Comparison of ENCODE assay signal across 11 cellular contexts in genomic region chr19:49534632-49535385, GRCh38. TPM values are rescaled to one million over a fixed set of nuclear protein-coding genes. Genes with fewer than 3 reads are reported as not detected.
DNase-seq lines count a peak whose midpoint lies in the region; ATAC-seq, FAIRE-seq and TF ChIP-seq lines count a peak whose summit lies in the region.
"Had no signal": no experiment of that assay in that cellular context is flagged by ENCODE, and none has a peak within 500 bp of the region (broad histone marks: within the 10 kb centered on the region; RNA-seq: fewer than 3 reads in every experiment).

No MANE protein-coding gene starts in this region.

- no peaks in the 10 kb centered on the region for H3K9me2 ChIP-seq in SK-N-SH
- no peaks in the 10 kb centered on the region for H3K9me2 ChIP-seq in PC-3 (replicated peaks; ENCODE audit: low read length)

- H3K27ac ChIP-seq in SK-N-SH (ENCODE audit: low read depth in 2 of 2, low read length in 1 of 2) (no peak overlapping the region), PC-3 (ENCODE audit: low read length) (no peak overlapping the region), H1 (ENCODE audit: low read depth, low read length) (no peak overlapping the region), skin epidermis (peak overlapping the region in 2 of 21 experiments; percentile 22 to 25)
- H3K27ac ChIP-seq: pancreas, SJCRH30 had no signal

- ATAC-seq in SK-N-SH treated with all-trans-retinoic acid at 6 μM for 48 hours (no peak), PC-3 (no peak)

- no peak for DNase-seq in SK-N-SH
- DNase-seq in PC-3: no peak
- no peak for DNase-seq in H1 (ENCODE audit: low read depth in 1 of 2, low spot score in 2 of 2)
- no peak for DNase-seq in Ammon's horn (ENCODE audit: low spot score)
- DNase-seq in NCI-H446 (lab: John Stamatoyannopoulos, UW): no peak
- DNase-seq in HTR-8/SVneo (ENCODE audit: insufficient read length, low spot score): no peak
- DNase-seq: 8988T, SJCRH30 had no signal

- H2BK20ac ChIP-seq in H1 (ENCODE audit: low read length): no peak overlapping the region

- TF ChIP-seq EP300 in SK-N-SH (IDR thresholded peaks at IDR 0.05; ENCODE audit: borderline replicate concordance in 1 of 2, low read depth in 1 of 2, low read length in 1 of 2): no peak
- no peak for TF ChIP-seq EP300 in H1 (IDR thresholded peaks at IDR 0.05; ENCODE audit: borderline replicate concordance in 1 of 2, low read depth in 2 of 2, low read length in 2 of 2)

- H3K4me3 ChIP-seq in SK-N-SH (ENCODE audit: low read depth in 2 of 2, low read length in 1 of 2) (peak overlapping the region in 1 of 2 experiments; percentile 71; a peak in 2 of 4 replicates), PC-3 (ENCODE audit: low read length) (peak overlapping the region; percentile 84), H1 (ENCODE audit: extremely low read depth in 1 of 4, insufficient read depth in 2 of 4, low read depth in 3 of 4, low read length in 4 of 4) (peak overlapping the region in 3 of 4 experiments; percentile 69 to 81 (median 75); a peak in 4 of 8 replicates), skin epidermis (peak overlapping the region in 4 of 7 experiments; percentile 30 to 49 (median 33))
- H3K4me3 ChIP-seq: SJCRH30 had no signal

- no peak overlapping the region for H2AK5ac ChIP-seq in H1 (ENCODE audit: low read depth, low read length)

- BruUV-seq in PC-3 (replicated peaks; lab: Mats Ljungman, UMichigan): no TSS peak

- peaks cover 0 to 3% of the 10 kb centered on the region in 2 experiments; a peak in 1 of 4 replicates for H3K4me1 ChIP-seq in SK-N-SH (ENCODE audit: control insufficient read depth in 1 of 2, insufficient read depth in 2 of 2, low read depth in 1 of 2, low read length in 1 of 2)
- H3K4me1 ChIP-seq in PC-3 (ENCODE audit: insufficient read depth, low read length): peaks cover 11% of the 10 kb centered on the region; the same call in 1 of the 2 replicates
- peaks cover 0 to 9% (median 1%) of the 10 kb centered on the region in 4 experiments; a peak in 5 of 7 replicates for H3K4me1 ChIP-seq in H1 (replicated peaks in 1 of 4; ENCODE audit: control insufficient read depth in 3 of 4, insufficient read depth in 4 of 4, low read length in 3 of 4)
- H3K4me1 ChIP-seq: pancreas, SJCRH30 had no signal

- no peak overlapping the region for H2BK120ac ChIP-seq in H1 (replicated peaks; ENCODE audit: low read depth, low read length)

- H2BK12ac ChIP-seq in H1 (ENCODE audit: low read depth, low read length): no peak overlapping the region

- peaks cover 7% of the 10 kb centered on the region for H3F3A ChIP-seq in SK-N-SH (replicated peaks; ENCODE audit: insufficient read depth)
- no peaks in the 10 kb centered on the region for H3F3A ChIP-seq in PC-3 (ENCODE audit: low read length, unreplicated experiment)

- no peak overlapping the region for H4K8ac ChIP-seq in H1 (ENCODE audit: extremely low read depth, insufficient read depth, low read length)

- no peak overlapping the region for H3K4ac ChIP-seq in H1 (replicated peaks; ENCODE audit: insufficient read length, low read depth, low read length)

- TF ChIP-seq POLR2A in H1 (IDR thresholded peaks at IDR 0.05; ENCODE audit: control extremely low read depth in 1 of 2, low read depth in 2 of 2, low read length in 2 of 2): no peak

- H2AFZ ChIP-seq in SK-N-SH (ENCODE audit: low read depth) (peak overlapping the region; percentile 76; the same call in 1 of the 2 replicates), PC-3 (ENCODE audit: low read length) (peak overlapping the region; percentile 98), H1 (ENCODE audit: low read length) (no peak overlapping the region)

- POLR2A ChIA-PET in SK-N-SH (lab: Yijun Ruan, JAX) (interaction anchor here (1.0 kb wide), 1 partner anchor 81 kb away, joined by 3 read pairs; the partner anchor contains the start of gene ALDH16A1), PC-3 (lab: Charles Lee; ENCODE audit: unreplicated experiment) (no interaction called here), H1 (lab: Charles Lee; ENCODE audit: partially characterized antibody) (interaction anchor here (0.9 to 2.9 kb wide), 13 partner anchors 9 to 46 kb away, joined by 3 to 17 read pairs (median 7); partner anchors contain the start of genes NOSIP, PRRG2, RPL13A and RPS11)

- no peaks in the 10 kb centered on the region for H3K79me1 ChIP-seq in H1 (ENCODE audit: low read depth, low read length)

- CTCF ChIA-PET in SK-N-SH (lab: Yijun Ruan, JAX) (interaction anchor here (0.8 to 6.3 kb wide), 13 partner anchors 9 to 146 kb away, joined by 3 to 55 read pairs (median 4); no protein-coding TSS in a partner anchor), PC-3 (lab: Charles Lee) (interaction anchor here (0.5 to 1.2 kb wide), 6 partner anchors 11 to 601 kb away, joined by 3 to 13 read pairs (median 4); no protein-coding TSS in a partner anchor), H1 (lab: Charles Lee; ENCODE audit: partially characterized antibody) (interaction anchor here (0.8 to 6.6 kb wide), 13 partner anchors 9 to 149 kb away, joined by 3 to 54 read pairs (median 5); partner anchors contain the start of gene PRRG2)

- H3K36me3 ChIP-seq in SK-N-SH (replicated peaks in 1 of 2; ENCODE audit: control insufficient read depth in 1 of 2, insufficient read depth in 2 of 2, low read length in 1 of 2) (no peaks in the 10 kb centered on the region), PC-3 (ENCODE audit: low read depth, low read length) (no peaks in the 10 kb centered on the region), H1 (ENCODE audit: control insufficient read depth in 2 of 4, insufficient read depth in 4 of 4, low read length in 3 of 4) (no peaks in the 10 kb centered on the region; a peak in 1 of 8 replicates)
- H3K36me3 ChIP-seq: pancreas had no signal

- WGBS in SK-N-SH (ENCODE audit: low lambda C conversion rate): 84% methylated on average over 8 of the region's 8 CpGs
- 83% methylated on average over 4 of the region's 8 CpGs; no CpG with 5 or more reads in 1 of the 2 experiments for WGBS in H1 (ENCODE audit: extremely low coverage in 1 of 2, insufficient coverage in 1 of 2, insufficient read length in 1 of 2, insufficient replicate concordance in 2 of 2, low coverage in 1 of 2, low lambda C conversion rate in 2 of 2, missing lambda C conversion rate in 1 of 2), 2 experiments

- no peak overlapping the region for H3K14ac ChIP-seq in H1 (ENCODE audit: insufficient read length)

- peak overlapping the region; percentile 92 for H3K4me2 ChIP-seq in SK-N-SH
- peak overlapping the region; percentile 98 for H3K4me2 ChIP-seq in PC-3 (ENCODE audit: low read length)
- H3K4me2 ChIP-seq in H1 (ENCODE audit: insufficient read depth in 1 of 2, low read depth in 2 of 2, low read length in 2 of 2): peak overlapping the region; percentile 63 to 99; a peak in 3 of 4 replicates

- H3K27me3 ChIP-seq in SK-N-SH (ENCODE audit: insufficient read depth) (no peaks in the 10 kb centered on the region), PC-3 (ENCODE audit: low read length) (no peaks in the 10 kb centered on the region), H1 (replicated peaks in 1 of 4; ENCODE audit: control insufficient read depth in 3 of 4, extremely low read depth in 1 of 4, insufficient read depth in 3 of 4, low read length in 3 of 4) (no peaks in the 10 kb centered on the region; a peak in 1 of 7 replicates)
- H3K27me3 ChIP-seq: pancreas, SJCRH30 had no signal

- H3K9me3 ChIP-seq in SK-N-SH (no peaks in the 10 kb centered on the region), PC-3 (ENCODE audit: low read length) (no peaks in the 10 kb centered on the region), H1 (ENCODE audit: insufficient read depth in 2 of 2, low read depth in 1 of 2, low read length in 1 of 2) (no peaks in the 10 kb centered on the region)
- H3K9me3 ChIP-seq: pancreas, SJCRH30 had no signal

- TF ChIP-seq RAD21 in SK-N-SH (IDR thresholded peaks at IDR 0.05; ENCODE audit: low read length) (no peak), H1 (IDR thresholded peaks at IDR 0.05 in 1 of 2, conservative IDR thresholded peaks at IDR 0.05 in 1 of 2; ENCODE audit: low read depth in 2 of 2, low read length in 2 of 2) (no peak)

- H4K20me1 ChIP-seq in SK-N-SH (ENCODE audit: insufficient read depth) (no peaks in the 10 kb centered on the region), PC-3 (ENCODE audit: low read length) (no peaks in the 10 kb centered on the region), H1 (replicated peaks in 1 of 2; ENCODE audit: control insufficient read depth in 1 of 2, insufficient read depth in 2 of 2, low read length in 2 of 2) (peaks cover 0 to 10% of the 10 kb centered on the region in 2 experiments)

- no peak overlapping the region for H2BK15ac ChIP-seq in H1 (ENCODE audit: low read length)

- H3K56ac ChIP-seq in H1 (replicated peaks; ENCODE audit: insufficient read length, low read depth, low read length): no peak overlapping the region

- intact Hi-C loops in PC-3 (cut with micrococcal nuclease): no loop called here

- H3K9ac ChIP-seq in SK-N-SH (no peak overlapping the region), PC-3 (ENCODE audit: low read length) (no peak overlapping the region), H1 (replicated peaks in 1 of 4; ENCODE audit: extremely low read depth in 1 of 4, low read depth in 3 of 4, low read length in 3 of 4) (no peak overlapping the region)

- TF ChIP-seq CTCF in SK-N-SH (IDR thresholded peaks at IDR 0.05): no peak
- no peak for TF ChIP-seq CTCF in PC-3 (conservative IDR thresholded peaks at IDR 0.05; ENCODE audit: low read depth, low read length)
- TF ChIP-seq CTCF in H1 (IDR thresholded peaks at IDR 0.05; ENCODE audit: control extremely low read depth in 1 of 3, insufficient read depth in 1 of 3, low read depth in 1 of 3, low read length in 3 of 3): no peak

- no peak for FAIRE-seq in H1 (lab: Jason Lieb, UNC)
- no peak for FAIRE-seq in HTR-8/SVneo (lab: Jason Lieb, UNC)
- FAIRE-seq: pancreas had no signal

- H3K79me2 ChIP-seq in SK-N-SH (ENCODE audit: insufficient read depth) (no peaks in the 10 kb centered on the region), PC-3 (ENCODE audit: low read length) (no peaks in the 10 kb centered on the region), H1 (ENCODE audit: control insufficient read depth in 1 of 2, insufficient read depth in 2 of 2, low read length in 2 of 2) (no peaks in the 10 kb centered on the region)

- H4K5ac ChIP-seq in H1 (ENCODE audit: insufficient read length, low read depth, low read length): no peak overlapping the region

- H3K23ac ChIP-seq in H1 (ENCODE audit: insufficient read length): no peak overlapping the region

- H2BK5ac ChIP-seq in H1 (ENCODE audit: low read depth, low read length): no peak overlapping the region

- H3K23me2 ChIP-seq in H1 (ENCODE audit: low read depth, low read length): peaks cover 8% of the 10 kb centered on the region; the same call in 1 of the 2 replicates

- no peak overlapping the region for H4K91ac ChIP-seq in H1 (replicated peaks; ENCODE audit: insufficient read length, low read length)

- H3K18ac ChIP-seq in H1 (ENCODE audit: extremely low read depth, low read length): no peak overlapping the region

RNA-seq across cellular contexts. Expression of gene RCN3, which starts 7.0 kb away (rescaled TPM):
- polyA plus RNA-seq in SK-N-SH (2012; rRNA removed): 1.4 and 1.8 TPM in 2 replicates
- polyA plus RNA-seq in SK-N-SH (2012; cell fraction: cytosol; rRNA removed): 0.48 and 0.67 TPM in 2 replicates
- polyA plus RNA-seq in SK-N-SH (2012; cell fraction: nucleus; rRNA removed): 11.6 and 13.9 TPM in 2 replicates
- 33.7 and 70.4 TPM in 2 replicates for total RNA-seq in PC-3 (2014; rRNA removed)
- total RNA-seq in H1 (2021; fragmentation: NEBNext Ultra II Directional; extraction: Animal tissue kit (Norgen Biotek cat#: 25700)): 18.9 and 19.5 TPM in 2 replicates
- polyA plus RNA-seq in H1 (2011; rRNA removed): 5.8 and 9.4 TPM in 2 replicates
- polyA plus RNA-seq in H1 (2011; cell fraction: cytosol; rRNA removed): 4.5 TPM
- 12.0 TPM for polyA plus RNA-seq in H1 (2011; cell fraction: nucleus; rRNA removed)
- polyA plus RNA-seq in H1 (2012, experiment 1 of 2): 7.5 to 13.8 TPM (median 11.7 TPM) in 4 replicates
- 13.0 TPM for polyA plus RNA-seq in H1 (2012, experiment 2 of 2)
- 24.8 TPM for polyA plus RNA-seq in H1 (2013, experiment 1 of 2)
- polyA plus RNA-seq in H1 (2013, experiment 2 of 2): 27.4 TPM
- 0.69 and 0.83 TPM in 2 replicates for polyA minus RNA-seq in H1 (2011; rRNA and poly(A)+ RNA removed)
- polyA minus RNA-seq in H1 (2011; cell fraction: cytosol; rRNA and poly(A)+ RNA removed): 1.9 TPM
- 3.3 TPM for polyA minus RNA-seq in H1 (2011; cell fraction: nucleus; rRNA and poly(A)+ RNA removed)

RNA-seq across cellular contexts. Expression of gene FCGRT, which starts 22.3 kb away (rescaled TPM):
- polyA plus RNA-seq in SK-N-SH (2012; rRNA removed): 75.3 and 91.4 TPM in 2 replicates
- 41.3 and 62.1 TPM in 2 replicates for polyA plus RNA-seq in SK-N-SH (2012; cell fraction: cytosol; rRNA removed)
- 108 and 132 TPM in 2 replicates for polyA plus RNA-seq in SK-N-SH (2012; cell fraction: nucleus; rRNA removed)
- 46.3 and 46.7 TPM in 2 replicates for total RNA-seq in PC-3 (2014; rRNA removed)
- total RNA-seq in H1 (2021; fragmentation: NEBNext Ultra II Directional; extraction: Animal tissue kit (Norgen Biotek cat#: 25700)): 43.4 and 46.5 TPM in 2 replicates
- 41.2 and 66.7 TPM in 2 replicates for polyA plus RNA-seq in H1 (2011; rRNA removed)
- polyA plus RNA-seq in H1 (2011; cell fraction: cytosol; rRNA removed): 29.0 TPM
- polyA plus RNA-seq in H1 (2011; cell fraction: nucleus; rRNA removed): 104 TPM
- polyA plus RNA-seq in H1 (2012, experiment 1 of 2): 31.3 to 51.7 TPM (median 47.2 TPM) in 4 replicates
- 38.5 TPM for polyA plus RNA-seq in H1 (2012, experiment 2 of 2)
- polyA plus RNA-seq in H1 (2013, experiment 1 of 2): 52.8 TPM
- polyA plus RNA-seq in H1 (2013, experiment 2 of 2): 53.7 TPM
- polyA minus RNA-seq in H1 (2011; rRNA and poly(A)+ RNA removed): 12.9 and 13.9 TPM in 2 replicates
- 15.7 TPM for polyA minus RNA-seq in H1 (2011; cell fraction: cytosol; rRNA and poly(A)+ RNA removed)
- polyA minus RNA-seq in H1 (2011; cell fraction: nucleus; rRNA and poly(A)+ RNA removed): 12.3 TPM

RNA-seq across cellular contexts. Expression of gene RPS11, which starts 38.6 kb away (rescaled TPM):
- 6,915 and 7,579 TPM in 2 replicates for polyA plus RNA-seq in SK-N-SH (2012; rRNA removed)
- 7,077 and 7,731 TPM in 2 replicates for polyA plus RNA-seq in SK-N-SH (2012; cell fraction: cytosol; rRNA removed)
- polyA plus RNA-seq in SK-N-SH (2012; cell fraction: nucleus; rRNA removed): 2,096 and 3,427 TPM in 2 replicates
- total RNA-seq in PC-3 (2014; rRNA removed): 3,913 and 5,174 TPM in 2 replicates
- 2,240 and 2,296 TPM in 2 replicates for total RNA-seq in H1 (2021; fragmentation: NEBNext Ultra II Directional; extraction: Animal tissue kit (Norgen Biotek cat#: 25700))
- polyA plus RNA-seq in H1 (2011; rRNA removed): 4,988 and 6,072 TPM in 2 replicates
- polyA plus RNA-seq in H1 (2011; cell fraction: cytosol; rRNA removed): 7,346 TPM
- 2,598 TPM for polyA plus RNA-seq in H1 (2011; cell fraction: nucleus; rRNA removed)
- 4,049 to 4,786 TPM (median 4,319 TPM) in 4 replicates for polyA plus RNA-seq in H1 (2012, experiment 1 of 2)
- polyA plus RNA-seq in H1 (2012, experiment 2 of 2): 6,913 TPM
- 3,607 TPM for polyA plus RNA-seq in H1 (2013, experiment 1 of 2)
- 3,607 TPM for polyA plus RNA-seq in H1 (2013, experiment 2 of 2)
- 1,118 and 1,125 TPM in 2 replicates for polyA minus RNA-seq in H1 (2011; rRNA and poly(A)+ RNA removed)
- 628 TPM for polyA minus RNA-seq in H1 (2011; cell fraction: cytosol; rRNA and poly(A)+ RNA removed)
- 876 TPM for polyA minus RNA-seq in H1 (2011; cell fraction: nucleus; rRNA and poly(A)+ RNA removed)

RNA-seq across cellular contexts. Expression of gene NOSIP, which starts 45.5 kb away (rescaled TPM):
- 101 and 128 TPM in 2 replicates for polyA plus RNA-seq in SK-N-SH (2012; rRNA removed)
- polyA plus RNA-seq in SK-N-SH (2012; cell fraction: cytosol; rRNA removed): 53.6 and 77.6 TPM in 2 replicates
- 159 and 225 TPM in 2 replicates for polyA plus RNA-seq in SK-N-SH (2012; cell fraction: nucleus; rRNA removed)
- total RNA-seq in PC-3 (2014; rRNA removed): 195 and 214 TPM in 2 replicates
- total RNA-seq in H1 (2021; fragmentation: NEBNext Ultra II Directional; extraction: Animal tissue kit (Norgen Biotek cat#: 25700)): 85.1 and 93.8 TPM in 2 replicates
- 192 and 254 TPM in 2 replicates for polyA plus RNA-seq in H1 (2011; rRNA removed)
- 176 TPM for polyA plus RNA-seq in H1 (2011; cell fraction: cytosol; rRNA removed)
- 194 TPM for polyA plus RNA-seq in H1 (2011; cell fraction: nucleus; rRNA removed)
- polyA plus RNA-seq in H1 (2012, experiment 1 of 2): 110 to 131 TPM (median 125 TPM) in 4 replicates
- polyA plus RNA-seq in H1 (2012, experiment 2 of 2): 159 TPM
- 52.7 TPM for polyA plus RNA-seq in H1 (2013, experiment 1 of 2)
- 50.1 TPM for polyA plus RNA-seq in H1 (2013, experiment 2 of 2)
- polyA minus RNA-seq in H1 (2011; rRNA and poly(A)+ RNA removed): 67.6 and 81.3 TPM in 2 replicates
- 69.6 TPM for polyA minus RNA-seq in H1 (2011; cell fraction: cytosol; rRNA and poly(A)+ RNA removed)
- polyA minus RNA-seq in H1 (2011; cell fraction: nucleus; rRNA and poly(A)+ RNA removed): 59.9 TPM

RNA-seq across cellular contexts. Expression of gene PRRG2, which starts 46.3 kb away (rescaled TPM):
- polyA plus RNA-seq in SK-N-SH (2012; rRNA removed) (0.42 and 0.44 TPM in 2 replicates), H1 (2011; rRNA removed) (5.6 and 6.3 TPM in 2 replicates)
- 0.21 and 0.62 TPM in 2 replicates for polyA plus RNA-seq in SK-N-SH (2012; cell fraction: cytosol; rRNA removed)
- 0.33 and 0.42 TPM in 2 replicates for polyA plus RNA-seq in SK-N-SH (2012; cell fraction: nucleus; rRNA removed)
- total RNA-seq in PC-3 (2014; rRNA removed): 16.4 and 17.0 TPM in 2 replicates
- total RNA-seq in H1 (2021; fragmentation: NEBNext Ultra II Directional; extraction: Animal tissue kit (Norgen Biotek cat#: 25700)): 4.1 and 5.7 TPM in 2 replicates
- 6.0 TPM for polyA plus RNA-seq in H1 (2011; cell fraction: cytosol; rRNA removed)
- 6.0 TPM for polyA plus RNA-seq in H1 (2011; cell fraction: nucleus; rRNA removed)
- polyA plus RNA-seq in H1 (2012, experiment 1 of 2): 3.9 to 5.8 TPM (median 4.4 TPM) in 4 replicates
- 6.8 TPM for polyA plus RNA-seq in H1 (2012, experiment 2 of 2)
- 6.7 TPM for polyA plus RNA-seq in H1 (2013, experiment 1 of 2)
- polyA plus RNA-seq in H1 (2013, experiment 2 of 2): 8.3 TPM
- polyA minus RNA-seq in H1 (2011; rRNA and poly(A)+ RNA removed): 2.1 and 3.6 TPM in 2 replicates
- polyA minus RNA-seq in H1 (2011; cell fraction: cytosol; rRNA and poly(A)+ RNA removed): 1.9 TPM
- polyA minus RNA-seq in H1 (2011; cell fraction: nucleus; rRNA and poly(A)+ RNA removed): 6.6 TPM
